ENCODE assay signal across 8 cellular contexts in genomic region chr1:1021010-1021845, GRCh38. TPM values are rescaled to one million over a fixed set of nuclear protein-coding genes. Genes with fewer than 3 reads are reported as not detected.
DNase-seq lines count a peak whose midpoint lies in the region; ATAC-seq and TF ChIP-seq lines count a peak whose summit lies in the region.

No MANE protein-coding gene starts in this region.

- H3K27me3 ChIP-seq in body of pancreas (no peaks in the 10 kb centered on the region), thymus (ENCODE audit: control insufficient read depth, insufficient read depth) (peaks cover 28% of the 10 kb centered on the region)

- TF ChIP-seq CTCF in body of pancreas (IDR thresholded peaks at IDR 0.05) = no peak

- intact Hi-C loops in body of pancreas (cut with DNase I) = no loop called here

- H3K27ac ChIP-seq in body of pancreas = peak overlapping the region; percentile 80 to 93 (median 90)
- peak overlapping the region; percentile 11 for H3K27ac ChIP-seq in thymus (ENCODE audit: low read depth)

- H3K9me3 ChIP-seq in body of pancreas = no peaks in the 10 kb centered on the region
- H3K9me3 ChIP-seq in thymus (ENCODE audit: control insufficient read depth) = no peaks in the 10 kb centered on the region

- ATAC-seq in body of pancreas (no peak), GM19035 (IDR thresholded peaks at IDR 0.05; ENCODE audit: unreplicated experiment) (no peak), GM18517 (IDR thresholded peaks at IDR 0.05; ENCODE audit: unreplicated experiment) (no peak)

- TF ChIP-seq POLR2A in body of pancreas (IDR thresholded peaks at IDR 0.05) = peak in 2 of 3 donors; percentile 41 to 50

- H3K36me3 ChIP-seq in body of pancreas (replicated peaks in 1 of 2; ENCODE audit: insufficient read depth in 1 of 2, low read depth in 2 of 2) = no peaks in the 10 kb centered on the region
- H3K36me3 ChIP-seq in thymus (ENCODE audit: control insufficient read depth, insufficient read depth) = no peaks in the 10 kb centered on the region

- peaks cover 62% of the 10 kb centered on the region for H3K4me1 ChIP-seq in body of pancreas
- H3K4me1 ChIP-seq in thymus (ENCODE audit: control insufficient read depth, insufficient read depth, low read length) = peaks cover 9% of the 10 kb centered on the region

- WGBS in body of pancreas, 2 donors = 35 to 63% methylated on average over 1 to 29 of the region's 32 CpGs
- 39% methylated on average over 32 of the region's 32 CpGs for WGBS in thymus

- DNase-seq in DMS79 treated with DMSO at 0.1 percent for 48 hours (lab: John Stamatoyannopoulos, UW) (peak; percentile 45), NCI-H1048 (lab: John Stamatoyannopoulos, UW) (peak; percentile 36), body of pancreas (peak; percentile 62 to 76 (median 67)), kidney tubule cell (ENCODE audit: low spot score) (peak; percentile 86), foreskin melanocyte (no peak)

- H3K4me3 ChIP-seq in body of pancreas = peak overlapping the region in 1 of 2 donors; percentile 65
- no peak overlapping the region for H3K4me3 ChIP-seq in thymus (ENCODE audit: low read length)

RNA-seq across cellular contexts. Expression of gene AGRN, which starts 1.3 kb away (rescaled TPM):
- total RNA-seq in body of pancreas = 100 to 1,000 TPM in 1 of 2 donors, 10 to 100 TPM in 1; 85.1 to 241 TPM
- polyA plus RNA-seq in thymus = 19.2 TPM

RNA-seq across cellular contexts. Expression of gene ISG15, which starts 7.9 kb away (rescaled TPM):
- total RNA-seq in body of pancreas = 10 to 100 TPM in 1 of 2 donors, 1 to 10 TPM in 1; 8.3 to 29.0 TPM
- 285 TPM for polyA plus RNA-seq in thymus

RNA-seq across cellular contexts. Expression of gene HES4, which starts 21.3 kb away (rescaled TPM):
- 10 to 100 TPM; 44.1 to 97.2 TPM for total RNA-seq in body of pancreas
- 15.5 TPM for polyA plus RNA-seq in thymus

RNA-seq across cellular contexts. Expression of gene PERM1, which starts 39.3 kb away (rescaled TPM):
- total RNA-seq in body of pancreas = not detected
- polyA plus RNA-seq in thymus = 0.59 TPM

RNA-seq across cellular contexts. Expression of gene RNF223, which starts 52.9 kb away (rescaled TPM):
- total RNA-seq in body of pancreas = under 1 TPM in 1 of 2 donors, not detected in 1; 0.26 TPM
- 0.37 TPM for polyA plus RNA-seq in thymus
